In the genomic region with DNA sequence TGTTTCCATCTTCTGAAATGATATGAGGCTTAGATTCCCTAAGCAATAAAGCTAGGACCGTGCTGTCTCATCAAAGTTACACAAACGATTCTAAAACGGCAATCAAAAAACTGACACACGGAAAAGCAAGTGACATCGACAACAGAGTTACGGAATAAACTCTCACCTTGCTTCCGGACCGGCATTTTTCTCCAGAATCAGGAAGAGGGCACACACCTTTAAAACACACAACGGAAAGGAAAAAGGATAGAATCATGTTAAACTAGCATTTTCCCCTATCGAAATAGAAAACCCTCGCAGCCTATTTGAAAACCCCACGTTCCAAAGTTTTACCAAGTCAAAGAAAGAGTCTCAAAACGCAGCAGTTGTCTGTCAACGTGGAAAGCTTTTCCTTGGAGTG, we compare ENCODE assay signal across 2 cellular contexts.
TF ChIP-seq lines count a peak whose summit lies in the region.

No MANE protein-coding gene starts in this region.

TF ChIP-seq in HCT116, 20 proteins besides CTCF, POLR2A, EP300 and RAD21:
- TF ChIP-seq MAX (IDR thresholded peaks at IDR 0.05) = 0 out of 2 replicates have a peak, but pooled peaks have one; percentile 26
- TF ChIP-seq EZH2 (IDR thresholded peaks at IDR 0.05) = no peak
- peak; percentile 37; the same call in 1 of the 2 replicates for TF ChIP-seq SIN3A (IDR thresholded peaks at IDR 0.05; ENCODE audit: low read depth)

TF ChIP-seq in HepG2, 621 proteins besides CTCF, POLR2A, EP300 and RAD21:
- no peak; the same call in 1 of the 2 replicates for TF ChIP-seq CSRNP1 (CRISPR knock-in tag; IDR thresholded peaks at IDR 0.05)
- no peak for TF ChIP-seq RARG (CRISPR knock-in tag; IDR thresholded peaks at IDR 0.05; ENCODE audit: low read depth)
- TF ChIP-seq ELF1 (CRISPR knock-in tag; IDR thresholded peaks at IDR 0.05) = no peak; the same call in 1 of the 2 replicates
- no peak for TF ChIP-seq ZNF260 (CRISPR knock-in tag; IDR thresholded peaks at IDR 0.05; ENCODE audit: borderline replicate concordance, low read depth)
- TF ChIP-seq ATF7-NPFF (CRISPR knock-in tag; IDR thresholded peaks at IDR 0.05; ENCODE audit: low read depth) = no peak
- TF ChIP-seq, protein P1, sequence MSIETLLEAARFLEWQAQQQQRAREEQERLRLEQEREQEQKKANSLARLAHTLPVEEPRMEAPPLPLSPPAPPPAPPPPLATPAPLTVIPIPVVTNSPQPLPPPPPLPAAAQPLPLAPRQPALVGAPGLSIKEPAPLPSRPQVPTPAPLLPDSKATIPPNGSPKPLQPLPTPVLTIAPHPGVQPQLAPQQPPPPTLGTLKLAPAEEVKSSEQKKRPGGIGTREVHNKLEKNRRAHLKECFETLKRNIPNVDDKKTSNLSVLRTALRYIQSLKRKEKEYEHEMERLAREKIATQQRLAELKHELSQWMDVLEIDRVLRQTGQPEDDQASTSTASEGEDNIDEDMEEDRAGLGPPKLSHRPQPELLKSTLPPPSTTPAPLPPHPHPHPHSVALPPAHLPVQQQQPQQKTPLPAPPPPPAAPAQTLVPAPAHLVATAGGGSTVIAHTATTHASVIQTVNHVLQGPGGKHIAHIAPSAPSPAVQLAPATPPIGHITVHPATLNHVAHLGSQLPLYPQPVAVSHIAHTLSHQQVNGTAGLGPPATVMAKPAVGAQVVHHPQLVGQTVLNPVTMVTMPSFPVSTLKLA (IDR thresholded peaks at IDR 0.05) = no peak
- TF ChIP-seq LCORL (IDR thresholded peaks at IDR 0.05) = no peak
- peak; percentile 31; the same call in 1 of the 2 replicates for TF ChIP-seq LCORL (CRISPR knock-in tag; IDR thresholded peaks at IDR 0.05)
- TF ChIP-seq CSRNP2 (CRISPR knock-in tag; conservative IDR thresholded peaks at IDR 0.05; ENCODE audit: low read depth) = no peak
- TF ChIP-seq TRIM22 (IDR thresholded peaks at IDR 0.05) = no peak
- TF ChIP-seq ZC3H13 (CRISPR knock-in tag; IDR thresholded peaks at IDR 0.05) = no peak
- no peak for TF ChIP-seq CCDC6 (CRISPR knock-in tag; IDR thresholded peaks at IDR 0.05)
- no peak for TF ChIP-seq PBX3 (CRISPR knock-in tag; IDR thresholded peaks at IDR 0.05; ENCODE audit: borderline replicate concordance)
- TF ChIP-seq SAP130 (CRISPR knock-in tag; IDR thresholded peaks at IDR 0.05; ENCODE audit: low read depth) = peak; percentile 42; the same call in 1 of the 2 replicates
- TF ChIP-seq ZNF296 (CRISPR knock-in tag; conservative IDR thresholded peaks at IDR 0.05) = no peak
- TF ChIP-seq RBFOX2 (IDR thresholded peaks at IDR 0.05; ENCODE audit: low read depth, low read length) = no peak
- no peak for TF ChIP-seq ISL2 (CRISPR knock-in tag; IDR thresholded peaks at IDR 0.05)
- no peak for TF ChIP-seq CCAR2 (optimal IDR thresholded peaks at IDR 0.05; ENCODE audit: low read depth, low read length)
- TF ChIP-seq ZNF530 (CRISPR knock-in tag; IDR thresholded peaks at IDR 0.05; ENCODE audit: low read depth) = no peak
- no peak for TF ChIP-seq SRY (CRISPR knock-in tag; IDR thresholded peaks at IDR 0.05)
- TF ChIP-seq SMAD3 (CRISPR knock-in tag; IDR thresholded peaks at IDR 0.05) = 0 out of 2 replicates have a peak, but pooled peaks have one; percentile 14
- TF ChIP-seq CENPX (CRISPR knock-in tag; IDR thresholded peaks at IDR 0.05) = no peak
- 0 out of 2 replicates have a peak, but pooled peaks have one; percentile 9 for TF ChIP-seq SIN3A (IDR thresholded peaks at IDR 0.05; ENCODE audit: borderline replicate concordance, low read depth, low read length)
- no peak for TF ChIP-seq ZNF747 (CRISPR knock-in tag; IDR thresholded peaks at IDR 0.05; ENCODE audit: borderline replicate concordance)
- no peak for TF ChIP-seq DMAP1 (CRISPR knock-in tag; IDR thresholded peaks at IDR 0.05)
- no peak for TF ChIP-seq ADNP (CRISPR knock-in tag; IDR thresholded peaks at IDR 0.05)
- TF ChIP-seq TMF1 (CRISPR knock-in tag; IDR thresholded peaks at IDR 0.05; ENCODE audit: low read depth) = no peak
- TF ChIP-seq ZSCAN22 (CRISPR knock-in tag; IDR thresholded peaks at IDR 0.05) = no peak
- no peak for TF ChIP-seq MED8 (CRISPR knock-in tag; IDR thresholded peaks at IDR 0.05; ENCODE audit: insufficient replicate concordance)
- TF ChIP-seq MAZ (IDR thresholded peaks at IDR 0.05; ENCODE audit: borderline replicate concordance, low read depth, low read length) = no peak
- no peak for TF ChIP-seq MAZ (CRISPR knock-in tag; IDR thresholded peaks at IDR 0.05; ENCODE audit: low read depth)
TF ChIP-seq in HepG2: peak in this region for 4.
